In the genomic region with DNA sequence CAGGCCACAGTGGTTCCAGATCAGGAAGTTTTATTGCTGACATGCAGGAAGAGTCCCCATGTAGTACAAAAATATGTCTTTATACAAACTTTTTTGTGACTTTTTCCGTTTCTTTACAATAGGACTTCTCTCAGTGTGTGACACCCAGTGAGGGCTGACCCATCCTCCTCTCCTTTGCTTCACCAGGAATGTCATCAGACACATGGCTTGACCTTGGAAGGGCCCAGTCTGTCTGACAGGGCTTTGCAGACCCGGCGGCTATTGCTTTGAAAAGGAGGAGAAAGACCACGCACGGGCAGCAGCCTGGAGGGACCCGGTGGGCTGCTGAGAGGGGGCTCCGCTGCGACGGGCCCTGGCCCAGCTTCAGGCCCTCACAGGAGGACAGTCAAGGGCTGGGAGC, we compare ENCODE assay signal across 22 cellular contexts. TPM values are rescaled to one million over a fixed set of nuclear protein-coding genes. Genes with fewer than 3 reads are reported as not detected.
DNase-seq lines count a peak whose midpoint lies in the region; ATAC-seq and TF ChIP-seq lines count a peak whose summit lies in the region.
"Had no signal": no experiment of that assay in that cellular context is flagged by ENCODE, and none has a peak within 500 bp of the region (broad histone marks: within the 10 kb centered on the region; RNA-seq: fewer than 3 reads in every experiment).

No MANE protein-coding gene starts in this region.

- no peak overlapping the region for H3K4me3 ChIP-seq in neuronal stem cell (ENCODE audit: low read length in 2 of 2)
- H3K4me3 ChIP-seq: upper lobe of right lung had no signal

- no peaks in the 10 kb centered on the region for H3K27me3 ChIP-seq in neuronal stem cell (ENCODE audit: control insufficient read depth in 3 of 3, insufficient read depth in 3 of 3, low read depth in 1 of 3, low read length in 3 of 3)
- H3K27me3 ChIP-seq: upper lobe of right lung had no signal

- no peak overlapping the region for H3K18ac ChIP-seq in neuronal stem cell (ENCODE audit: low read length)

- H3K4me1 ChIP-seq in neuronal stem cell (ENCODE audit: control insufficient read depth in 2 of 2, insufficient read depth in 1 of 2, low read depth in 1 of 2, low read length in 2 of 2), result no peaks in the 10 kb centered on the region
- H3K4me1 ChIP-seq: parathyroid adenoma had no signal

- no peak overlapping the region for H2BK5ac ChIP-seq in neuronal stem cell (ENCODE audit: low read length)

- H3K9ac ChIP-seq in neuronal stem cell (ENCODE audit: low read depth, low read length, poor library complexity), result no peak overlapping the region
- H3K9ac ChIP-seq: parathyroid adenoma had no signal

- no peaks in the 10 kb centered on the region for H3K9me3 ChIP-seq in neuronal stem cell (replicated peaks in 1 of 2; ENCODE audit: control insufficient read depth in 2 of 2, insufficient read depth in 1 of 2, low read depth in 1 of 2, low read length in 2 of 2)
- H3K9me3 ChIP-seq: upper lobe of right lung had no signal

- CTCF ChIA-PET in activated CD8-positive, alpha-beta memory T cell treated with anti-CD3 and anti-CD28 coated beads, Interleukin-2, amount 10 ng/mL, durations not matched to agents 7 days and 5 days (lab: Charles Lee), result no interaction called here

- no peak overlapping the region for H2BK15ac ChIP-seq in neuronal stem cell (ENCODE audit: low read length)

- H4K8ac ChIP-seq in neuronal stem cell (ENCODE audit: low read depth, low read length), result no peak overlapping the region

- no peaks in the 10 kb centered on the region for H3K36me3 Mint-ChIP-seq in activated CD8-positive, alpha-beta memory T cell treated with anti-CD3 and anti-CD28 coated beads, Interleukin-2, amount 10 ng/mL, durations not matched to agents 7 days and 5 days
- H3K36me3 Mint-ChIP-seq in endothelial cell (ENCODE audit: low read depth, unreplicated experiment), result peaks cover 18% of the 10 kb centered on the region

- H2AK5ac ChIP-seq in neuronal stem cell (ENCODE audit: low read depth, low read length), result no peak overlapping the region

- H3K79me1 ChIP-seq in neuronal stem cell (ENCODE audit: low read depth, low read length), result peaks cover 3% of the 10 kb centered on the region

- peaks cover 16% of the 10 kb centered on the region for H3K4me1 Mint-ChIP-seq in activated CD8-positive, alpha-beta memory T cell treated with anti-CD3 and anti-CD28 coated beads, Interleukin-2, amount 10 ng/mL, durations not matched to agents 7 days and 5 days
- peaks cover 31% of the 10 kb centered on the region for H3K4me1 Mint-ChIP-seq in endothelial cell (ENCODE audit: unreplicated experiment)
- H3K4me1 Mint-ChIP-seq: WTC11 had no signal

- H3K23ac ChIP-seq in neuronal stem cell (ENCODE audit: low read depth, low read length, poor library complexity), result peak overlapping the region; percentile 44

- no peak for DNase-seq in activated CD8-positive, alpha-beta memory T cell treated with anti-CD3 and anti-CD28 coated beads, Interleukin-2, amount 10 ng/mL, durations not matched to agents 7 days and 5 days
- DNase-seq in activated CD8-positive, alpha-beta memory T cell treated with anti-CD3 and anti-CD28 coated beads, Interleukin-2, amount 50 U/mL, for 4 hours, result no peak
- DNase-seq in endothelial cell (ENCODE audit: low spot score) (no peak), neuronal stem cell (ENCODE audit: low spot score) (no peak), mucosa of gallbladder (ENCODE audit: low spot score) (no peak)
- DNase-seq: activated CD4-positive, alpha-beta T cell treated with anti-CD3 and anti-CD28 coated beads, Interleukin-2, amount 50 U/mL, for 4 hours; activated gamma-delta T cell treated with Interleukin-2 at 50 U/mL for 16 hours; activated T-cell treated with anti-CD3 and anti-CD28 coated beads, Interleukin-2, amount 50 U/mL, for 1 hour; cortex of kidney; MM.1S; naive thymus-derived CD4-positive, alpha-beta T cell; NCI-H146; NCI-H526 treated with DMSO at 0.1 percent for 48 hours; RPMI8226; stimulated activated CD8-positive, alpha-beta memory T cell treated with anti-CD3 and anti-CD28 coated beads, Interleukin-4, amount 100 ng/mL, for 48 hours; T1000; upper lobe of right lung had no signal

- no peak overlapping the region for H3K27ac ChIP-seq in neuronal stem cell (replicated peaks; ENCODE audit: low read length)
- H3K27ac ChIP-seq: parathyroid adenoma, upper lobe of right lung had no signal

- no peak overlapping the region for H2AFZ ChIP-seq in neuronal stem cell (ENCODE audit: low read length)
- H2AFZ ChIP-seq: parathyroid adenoma had no signal

- H3K27me3 Mint-ChIP-seq in activated CD8-positive, alpha-beta memory T cell treated with anti-CD3 and anti-CD28 coated beads, Interleukin-2, amount 10 ng/mL, durations not matched to agents 7 days and 5 days, result no peaks in the 10 kb centered on the region
- H3K27me3 Mint-ChIP-seq in endothelial cell (ENCODE audit: unreplicated experiment), result peaks cover 11% of the 10 kb centered on the region
- H3K27me3 Mint-ChIP-seq: B cell; naive thymus-derived CD4-positive, alpha-beta T cell had no signal

- peaks cover 17 to 41% of the 10 kb centered on the region in 2 donors for H3K36me3 ChIP-seq in neuronal stem cell (replicated peaks in 1 of 2; ENCODE audit: control insufficient read depth in 2 of 2, insufficient read depth in 2 of 2, low read length in 2 of 2)

- ATAC-seq in activated CD8-positive, alpha-beta memory T cell treated with anti-CD3 and anti-CD28 coated beads, Interleukin-2, amount 10 ng/mL, durations not matched to agents 7 days and 5 days, result no peak
- ATAC-seq in GM19328 (IDR thresholded peaks at IDR 0.05; ENCODE audit: unreplicated experiment), result no peak
- ATAC-seq: naive thymus-derived CD4-positive, alpha-beta T cell; SK-N-SH treated with all-trans-retinoic acid at 6 μM for 48 hours; WTC11 had no signal

- no peak overlapping the region for H3K4me3 Mint-ChIP-seq in activated CD8-positive, alpha-beta memory T cell treated with anti-CD3 and anti-CD28 coated beads, Interleukin-2, amount 10 ng/mL, durations not matched to agents 7 days and 5 days
- H3K4me3 Mint-ChIP-seq in endothelial cell (ENCODE audit: unreplicated experiment), result peak overlapping the region; percentile 42
- H3K4me3 Mint-ChIP-seq: B cell; naive thymus-derived CD4-positive, alpha-beta T cell; WTC11 had no signal

- H3K4ac ChIP-seq in neuronal stem cell (ENCODE audit: low read length), result no peak overlapping the region

- TF ChIP-seq CTCF in endothelial cell (IDR thresholded peaks at IDR 0.05; ENCODE audit: unreplicated experiment), result no peak

- H3K9me3 Mint-ChIP-seq in activated CD8-positive, alpha-beta memory T cell treated with anti-CD3 and anti-CD28 coated beads, Interleukin-2, amount 10 ng/mL, durations not matched to agents 7 days and 5 days (ENCODE audit: low read depth), result no peaks in the 10 kb centered on the region
- H3K9me3 Mint-ChIP-seq in endothelial cell (ENCODE audit: unreplicated experiment), result no peaks in the 10 kb centered on the region
- H3K9me3 Mint-ChIP-seq: naive thymus-derived CD4-positive, alpha-beta T cell; WTC11 had no signal

- H3K14ac ChIP-seq in neuronal stem cell (ENCODE audit: low read length), result no peak overlapping the region

- H2BK120ac ChIP-seq in neuronal stem cell (ENCODE audit: low read depth, low read length), result no peak overlapping the region

- no CpG with 5 or more reads among the region's 9 CpGs for WGBS in neuronal stem cell (ENCODE audit: extremely low coverage in 2 of 2, insufficient read length in 2 of 2, insufficient replicate concordance in 1 of 2), 2 donors

- no peak overlapping the region for H3K4me2 ChIP-seq in neuronal stem cell (ENCODE audit: insufficient read depth, low read length, poor library complexity, severe bottlenecking)

- H3K27ac Mint-ChIP-seq in activated CD8-positive, alpha-beta memory T cell treated with anti-CD3 and anti-CD28 coated beads, Interleukin-2, amount 10 ng/mL, durations not matched to agents 7 days and 5 days, result peak overlapping the region; percentile 42
- peak overlapping the region; percentile 61 for H3K27ac Mint-ChIP-seq in endothelial cell (ENCODE audit: unreplicated experiment)
- H3K27ac Mint-ChIP-seq: WTC11 had no signal

- H2BK12ac ChIP-seq in neuronal stem cell (ENCODE audit: low read length), result no peak overlapping the region

- H4K91ac ChIP-seq in neuronal stem cell (ENCODE audit: low read depth, low read length, poor library complexity), result no peak overlapping the region

RNA-seq across cellular contexts. Expression of gene EVA1B, which starts 16.2 kb away (rescaled TPM):
- 10 to 100 TPM; 16.4 to 23.9 TPM for total RNA-seq in activated CD8-positive, alpha-beta memory T cell treated with anti-CD3 and anti-CD28 coated beads, Interleukin-2, amount 10 ng/mL, durations not matched to agents 7 days and 5 days
- 87.9 TPM for total RNA-seq in endothelial cell (ENCODE audit: unreplicated experiment)
- polyA plus RNA-seq in neuronal stem cell (2013, experiment 1 of 2), result 26.4 TPM
- polyA plus RNA-seq in neuronal stem cell (2013, experiment 2 of 2), result 25.2 TPM
- 30.3 TPM for total RNA-seq in mucosa of gallbladder

RNA-seq across cellular contexts. Expression of gene SH3D21, which starts 33.4 kb away (rescaled TPM):
- total RNA-seq in activated CD8-positive, alpha-beta memory T cell treated with anti-CD3 and anti-CD28 coated beads, Interleukin-2, amount 10 ng/mL, durations not matched to agents 7 days and 5 days, result 10 to 100 TPM in 1 of 2 experiments, 1 to 10 TPM in 1; 5.5 to 11.0 TPM
- total RNA-seq in endothelial cell (ENCODE audit: unreplicated experiment) (4.8 TPM), mucosa of gallbladder (12.1 TPM)
- polyA plus RNA-seq in neuronal stem cell (2013, experiment 1 of 2), result 3.3 TPM
- 3.3 TPM for polyA plus RNA-seq in neuronal stem cell (2013, experiment 2 of 2)

RNA-seq across cellular contexts. Expression of gene STK40, which starts 46.1 kb away (rescaled TPM):
- 10 to 100 TPM; 67.0 to 73.2 TPM for total RNA-seq in activated CD8-positive, alpha-beta memory T cell treated with anti-CD3 and anti-CD28 coated beads, Interleukin-2, amount 10 ng/mL, durations not matched to agents 7 days and 5 days
- total RNA-seq in endothelial cell (ENCODE audit: unreplicated experiment) (37.3 TPM), mucosa of gallbladder (61.2 TPM)
- polyA plus RNA-seq in neuronal stem cell (2013, experiment 1 of 2), result 49.4 TPM
- 50.2 TPM for polyA plus RNA-seq in neuronal stem cell (2013, experiment 2 of 2)

RNA-seq across cellular contexts. Expression of gene LSM10, which starts 58.1 kb away (rescaled TPM):
- total RNA-seq in activated CD8-positive, alpha-beta memory T cell treated with anti-CD3 and anti-CD28 coated beads, Interleukin-2, amount 10 ng/mL, durations not matched to agents 7 days and 5 days, result 10 to 100 TPM; 48.9 to 63.8 TPM
- total RNA-seq in endothelial cell (ENCODE audit: unreplicated experiment) (22.3 TPM), mucosa of gallbladder (41.3 TPM)
- polyA plus RNA-seq in neuronal stem cell (2013, experiment 1 of 2), result 46.9 TPM
- 46.5 TPM for polyA plus RNA-seq in neuronal stem cell (2013, experiment 2 of 2)
